26 cellular contexts compared by ENCODE assay signal in the genomic region with DNA sequence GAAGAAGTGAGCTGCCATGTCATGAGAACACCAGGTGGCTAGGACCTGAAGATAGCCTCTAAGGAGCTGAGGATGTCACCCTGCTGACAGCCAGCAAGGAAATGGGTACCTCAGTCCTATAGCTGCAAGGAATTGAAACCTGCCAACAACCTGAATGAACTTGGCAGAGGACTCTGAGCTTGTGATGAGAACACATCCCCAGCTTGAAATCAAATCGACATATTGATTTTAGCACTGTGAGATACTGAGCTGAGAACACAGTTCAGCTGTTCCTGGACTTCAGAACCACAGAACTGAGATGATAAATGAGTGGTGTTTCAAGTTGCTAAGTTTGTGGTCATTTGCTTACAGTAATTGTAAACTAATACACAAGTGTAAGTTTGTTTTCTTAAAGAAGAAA. TPM values are rescaled to one million over a fixed set of nuclear protein-coding genes. Genes with fewer than 3 reads are reported as not detected.
"Had no signal": no experiment of that assay in that cellular context is flagged by ENCODE, and none has a peak within 500 bp of the region (broad histone marks: within the 10 kb centered on the region; RNA-seq: fewer than 3 reads in every experiment).

No MANE protein-coding gene starts in this region.

- H3K27me3 ChIP-seq: Peyer's patch had no signal

- ATAC-seq: K562, T-cell had no signal

- H3K27ac ChIP-seq: KMS-11, PC-9, Peyer's patch, SJSA1 had no signal

- H3K4me2 ChIP-seq: KMS-11, PC-9, SK-N-SH had no signal

- H3K4me3 ChIP-seq: K562, PC-9, Peyer's patch, SJSA1 had no signal

- H3K9ac ChIP-seq: KMS-11, SK-N-SH had no signal

- H3K9me3 ChIP-seq: Peyer's patch, SJSA1, SK-N-SH had no signal

- H2AFZ ChIP-seq: PC-9 had no signal

- DNase-seq: Kasumi-1, MM.1S, NCI-H1105, NCI-H1417, NCI-H1436 treated with DMSO at 0.1 percent for 48 hours, NCI-H1694, NCI-H187 treated with DMSO at 0.1 percent for 48 hours, NCI-H2029 treated with DMSO at 0.1 percent for 48 hours, NCI-H2171 treated with DMSO at 0.1 percent for 48 hours, NCI-H345, NCI-H446 treated with DMSO at 0.1 percent for 48 hours, NCI-H510A treated with DMSO at 0.1 percent for 48 hours, NCI-H526, NCI-H748 treated with DMSO at 0.1 percent for 48 hours, OCI-M1, PC-9, Peyer's patch, Right ventricle myocardium superior, SIG-M5, SK-N-SH, SW 1271, T-cell had no signal

- H3K36me3 ChIP-seq: SJSA1 had no signal

- FAIRE-seq: K562 had no signal

RNA-seq across cellular contexts. Expression of a gene that starts 5.5 kb away (rescaled TPM):
- polyA plus RNA-seq: IgD-negative memory B cell, SK-N-SH had no signal
